ENCODE assay signal across 35 cellular contexts in genomic region chr5:37801521-37801920, GRCh38.
"Had no signal": no experiment of that assay in that cellular context is flagged by ENCODE, and none has a peak within 500 bp of the region (broad histone marks: within the 10 kb centered on the region; RNA-seq: fewer than 3 reads in every experiment).

No MANE protein-coding gene starts in this region.

- H3K27ac ChIP-seq: KMS-11 had no signal

- H3K27me3 ChIP-seq: MG63 had no signal

- H3K4me3 ChIP-seq: MG63 had no signal

- H3K36me3 ChIP-seq: MG63 had no signal

- H3K9ac ChIP-seq: KMS-11 had no signal

- H3K9me3 ChIP-seq: MG63 had no signal

- H3K4me2 ChIP-seq: KMS-11 had no signal

- DNase-seq: Karpas-422, Kasumi-1, KG1, MG63, MV-4-11, NCI-H1048, NCI-H1092, NCI-H1092 treated with DMSO at 0.1 percent for 48 hours, NCI-H1105, NCI-H1105 treated with DMSO at 0.1 percent for 48 hours, NCI-H1417, NCI-H1417 treated with DMSO at 0.1 percent for 48 hours, NCI-H1436, NCI-H1436 treated with DMSO at 0.1 percent for 48 hours, NCI-H146, NCI-H1694, NCI-H1694 treated with DMSO at 0.1 percent for 48 hours, NCI-H187, NCI-H187 treated with DMSO at 0.1 percent for 48 hours, NCI-H1930, NCI-H2029, NCI-H2029 treated with DMSO at 0.1 percent for 48 hours, NCI-H2081, NCI-H2081 treated with DMSO at 0.1 percent for 48 hours, NCI-H2107, NCI-H2171, NCI-H2171 treated with DMSO at 0.1 percent for 48 hours, NCI-H2227 treated with DMSO at 0.1 percent for 48 hours, NCI-H226, NCI-H345, NCI-H446, NCI-H446 treated with DMSO at 0.1 percent for 48 hours, NCI-H510A, NCI-H510A treated with DMSO at 0.1 percent for 48 hours had no signal
